8 cellular contexts compared by ENCODE assay signal in the genomic region with DNA sequence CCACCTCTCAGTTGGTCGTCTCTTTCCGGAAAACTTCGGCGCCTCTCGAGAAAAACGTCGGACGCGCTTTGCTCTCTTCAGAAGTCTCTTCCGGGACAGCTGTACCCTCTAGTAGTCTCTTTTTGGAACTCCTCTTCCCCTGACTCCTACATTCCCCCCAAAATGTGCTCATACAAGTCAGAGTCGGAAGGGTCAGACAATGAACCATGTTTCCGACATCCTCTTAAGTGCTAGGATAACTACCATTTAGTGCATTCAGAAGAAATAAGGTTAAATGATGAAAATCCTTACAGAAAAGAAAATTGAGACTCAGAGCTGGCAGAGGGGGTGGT. TPM values are rescaled to one million over a fixed set of nuclear protein-coding genes. Genes with fewer than 3 reads are reported as not detected.
DNase-seq lines count a peak whose midpoint lies in the region; ATAC-seq and TF ChIP-seq lines count a peak whose summit lies in the region.

No MANE protein-coding gene starts in this region.

- H3K9me3 ChIP-seq in adrenal gland (replicated peaks in 1 of 3): no peaks in the 10 kb centered on the region
- H3K9me3 ChIP-seq in left lung: no peaks in the 10 kb centered on the region
- no peaks in the 10 kb centered on the region for H3K9me3 ChIP-seq in thyroid gland

- peak overlapping the region; percentile 94 for H3K4me3 Mint-ChIP-seq in activated T-cell treated with anti-CD3 and anti-CD28 coated beads, Interleukin-2, amount 50 U/mL, for 24 hours

- no peaks in the 10 kb centered on the region for H3K27me3 Mint-ChIP-seq in activated T-cell treated with anti-CD3 and anti-CD28 coated beads, Interleukin-2, amount 50 U/mL, for 24 hours

- H3K27me3 ChIP-seq in adrenal gland (no peaks in the 10 kb centered on the region), left lung (no peaks in the 10 kb centered on the region), thyroid gland (no peaks in the 10 kb centered on the region)

- intact Hi-C loops in adrenal gland (cut with DNase I) (no loop called here), left lung (cut with DNase I) (no loop called here), thyroid gland (cut with DNase I) (no loop called here)

- H3K4me3 ChIP-seq in adrenal gland: peak overlapping the region in 2 of 4 donors; percentile 67 to 69
- H3K4me3 ChIP-seq in left lung: peak overlapping the region; percentile 78 to 88
- H3K4me3 ChIP-seq in thyroid gland (replicated peaks in 1 of 3): peak overlapping the region in 2 of 3 donors; percentile 28 to 32

- TF ChIP-seq CTCF in adrenal gland (IDR thresholded peaks at IDR 0.05) (no peak), left lung (IDR thresholded peaks at IDR 0.05) (no peak), thyroid gland (IDR thresholded peaks at IDR 0.05) (no peak)

- peaks cover 45% of the 10 kb centered on the region for H3K4me1 Mint-ChIP-seq in activated T-cell treated with anti-CD3 and anti-CD28 coated beads, Interleukin-2, amount 50 U/mL, for 24 hours (ENCODE audit: low read depth)

- peaks cover 38% of the 10 kb centered on the region for H3K36me3 Mint-ChIP-seq in activated T-cell treated with anti-CD3 and anti-CD28 coated beads, Interleukin-2, amount 50 U/mL, for 24 hours (ENCODE audit: low read depth)

- no peak for DNase-seq in activated T-cell treated with anti-CD3 and anti-CD28 coated beads, Interleukin-2, amount 50 U/mL, for 24 hours
- no peak for DNase-seq in activated T-cell treated with anti-CD3 and anti-CD28 coated beads for 4 hours
- DNase-seq in adrenal gland: no peak
- DNase-seq in left lung: no peak
- no peak for DNase-seq in thyroid gland
- no peak for DNase-seq in COLO829 (ENCODE audit: low spot score)
- DNase-seq in mucosa of gallbladder (ENCODE audit: low spot score): no peak
- no peak for DNase-seq in RPMI8226

- peaks cover 0 to 6% of the 10 kb centered on the region in 2 donors for H3K36me3 ChIP-seq in adrenal gland (replicated peaks in 1 of 2)
- H3K36me3 ChIP-seq in left lung: peaks cover 0 to 14% of the 10 kb centered on the region in 2 donors
- peaks cover 0 to 10% of the 10 kb centered on the region in 2 donors for H3K36me3 ChIP-seq in thyroid gland

- ATAC-seq in left lung: no peak

- H3K27ac Mint-ChIP-seq in activated T-cell treated with anti-CD3 and anti-CD28 coated beads, Interleukin-2, amount 50 U/mL, for 24 hours: peak overlapping the region; percentile 98

- peaks cover 7 to 30% of the 10 kb centered on the region in 2 donors for H3K4me1 ChIP-seq in adrenal gland (replicated peaks in 1 of 2)
- H3K4me1 ChIP-seq in left lung: peaks cover 13 to 36% of the 10 kb centered on the region in 2 donors
- peaks cover 12 to 16% of the 10 kb centered on the region in 2 donors for H3K4me1 ChIP-seq in thyroid gland

- TF ChIP-seq POLR2A in adrenal gland (IDR thresholded peaks at IDR 0.05): no peak
- no peak for TF ChIP-seq POLR2A in thyroid gland (IDR thresholded peaks at IDR 0.05)

- H3K27ac ChIP-seq in adrenal gland: peak overlapping the region; percentile 61 to 95 (median 94)
- H3K27ac ChIP-seq in left lung: peak overlapping the region; percentile 84 to 95
- peak overlapping the region; percentile 76 to 92 (median 88) for H3K27ac ChIP-seq in thyroid gland

- H3K9me3 Mint-ChIP-seq in activated T-cell treated with anti-CD3 and anti-CD28 coated beads, Interleukin-2, amount 50 U/mL, for 24 hours: no peaks in the 10 kb centered on the region

- 0 to 1% (median 0%) methylated on average over 10 to 12 of the region's 12 CpGs for WGBS in adrenal gland, 4 donors
- 0 to 3% methylated on average over 12 of the region's 12 CpGs for WGBS in thyroid gland, 2 donors

RNA-seq across cellular contexts. Expression of a gene that starts 0.5 kb away (rescaled TPM):
- 10 to 100 TPM in 7 of 8 donors, 1 to 10 TPM in 1; 9.7 to 35.0 (median 16.9) TPM for total RNA-seq in adrenal gland
- 10 to 100 TPM in 1 of 3 donors, 1 to 10 TPM in 2; 8.9 to 19.8 (median 9.2) TPM for polyA plus RNA-seq in adrenal gland
- 10 to 100 TPM in 1 of 2 donors, 1 to 10 TPM in 1; 9.6 to 11.6 TPM for total RNA-seq in left lung
- 10 to 100 TPM; 20.2 to 49.6 (median 36.1) TPM for total RNA-seq in thyroid gland
- total RNA-seq in mucosa of gallbladder: 9.6 TPM

RNA-seq across cellular contexts. Expression of a gene that starts 19.7 kb away (rescaled TPM):
- 10 to 100 TPM in 7 of 8 donors, 1 to 10 TPM in 1; 8.5 to 27.3 (median 14.1) TPM for total RNA-seq in adrenal gland
- 10 to 100 TPM in 2 of 3 donors, 1 to 10 TPM in 1; 7.2 to 11.8 (median 10.5) TPM for polyA plus RNA-seq in adrenal gland
- total RNA-seq in left lung: 10 to 100 TPM; 12.9 to 26.1 TPM
- total RNA-seq in thyroid gland: 10 to 100 TPM; 33.7 to 53.0 (median 51.1) TPM
- 21.8 TPM for total RNA-seq in mucosa of gallbladder

RNA-seq across cellular contexts. Expression of a gene that starts 38.5 kb away (rescaled TPM):
- total RNA-seq in adrenal gland: 10 to 100 TPM in 1 of 8 donors, 1 to 10 TPM in 7; 1.6 to 11.2 (median 4.0) TPM
- polyA plus RNA-seq in adrenal gland: 1 to 10 TPM; 1.5 to 4.2 (median 1.9) TPM
- total RNA-seq in left lung: 1 to 10 TPM; 2.4 to 2.9 TPM
- 1 to 10 TPM; 1.8 to 4.2 (median 2.1) TPM for total RNA-seq in thyroid gland
- total RNA-seq in mucosa of gallbladder: 1.5 TPM
